In genomic region chr16:70760221-70760620, GRCh38 we compare ENCODE assay signal across 15 cellular contexts. TPM values are rescaled to one million over a fixed set of nuclear protein-coding genes. Genes with fewer than 3 reads are reported as not detected.
A peak's percentile ranks its signal among the peaks of the same experiment; 100 is the strongest.
DNase-seq lines count a peak whose midpoint lies in the region; ATAC-seq, FAIRE-seq and TF ChIP-seq lines count a peak whose summit lies in the region.
"Had no signal": no experiment of that assay in that cellular context is flagged by ENCODE, and none has a peak within 500 bp of the region (broad histone marks: within the 10 kb centered on the region; RNA-seq: fewer than 3 reads in every experiment).

No MANE protein-coding gene starts in this region.

- H4K5ac ChIP-seq in H9 (ENCODE audit: insufficient read length, low read depth, low read length), result no peak overlapping the region

- H4K20me1 ChIP-seq in H9 (ENCODE audit: control insufficient read depth, insufficient read depth, insufficient read length), result no peaks in the 10 kb centered on the region
- no peaks in the 10 kb centered on the region for H4K20me1 ChIP-seq in fibroblast of lung (ENCODE audit: control insufficient read depth, extremely low read depth, insufficient read depth, low read length)

- ATAC-seq in RWPE2 (ENCODE audit: low read depth), result no peak
- ATAC-seq: CD8-positive, alpha-beta T cell; gastroesophageal sphincter; Right ventricle myocardium inferior; stimulated activated naive CD8-positive, alpha-beta T cell treated with anti-CD3 and anti-CD28 coated beads, Interleukin-15, amount 100 ng/mL, for 72 hours had no signal

- H2BK5ac ChIP-seq in H9 (ENCODE audit: insufficient read length, low read length), result no peak overlapping the region

- H3K27me3 Mint-ChIP-seq in H9 (ENCODE audit: low read depth), result no peaks in the 10 kb centered on the region; the same call in 1 of the 2 replicates
- H3K27me3 Mint-ChIP-seq: stimulated activated naive CD8-positive, alpha-beta T cell treated with anti-CD3 and anti-CD28 coated beads, Interleukin-15, amount 100 ng/mL, for 72 hours had no signal

- no peak overlapping the region for H2AK5ac ChIP-seq in H9 (ENCODE audit: insufficient read length, low read length)

- FAIRE-seq in small intestine (lab: Jason Lieb, UNC), result no peak
- FAIRE-seq: TTC549 had no signal

- H3K36me3 Mint-ChIP-seq in H9 (ENCODE audit: insufficient read depth in 1 of 3, low read depth in 3 of 3), result peaks cover 8 to 45% (median 29%) of the 10 kb centered on the region in 3 experiments; a peak in 6 of 7 replicates

- H3K4ac ChIP-seq in H9 (ENCODE audit: low read depth, low read length), result no peak overlapping the region

- H3K14ac ChIP-seq in H9 (ENCODE audit: insufficient read depth, low read length), result no peak overlapping the region; the same call in 1 of the 2 replicates

- H3K9me3 ChIP-seq in H9 (ENCODE audit: control insufficient read depth, low read depth, low read length) (no peaks in the 10 kb centered on the region), RWPE2 (ENCODE audit: severe bottlenecking) (no peaks in the 10 kb centered on the region), fibroblast of lung (ENCODE audit: control insufficient read depth, insufficient read depth, low read depth, low read length) (no peaks in the 10 kb centered on the region), small intestine (ENCODE audit: control insufficient read depth, low read depth) (no peaks in the 10 kb centered on the region)
- H3K9me3 ChIP-seq: gastroesophageal sphincter had no signal

- no peak overlapping the region for H3K23ac ChIP-seq in H9 (ENCODE audit: insufficient read length, low read depth, low read length)

- H3K56ac ChIP-seq in H9 (ENCODE audit: insufficient read length, low read depth, low read length), result no peak overlapping the region

- DNase-seq in H9 (no peak), RWPE2 (ENCODE audit: low spot score) (no peak), fibroblast of lung (ENCODE audit: low read depth in 2 of 2) (no peak), small intestine (no peak), DMS79 (lab: John Stamatoyannopoulos, UW) (no peak), NK-92 (lab: John Stamatoyannopoulos, UW; ENCODE audit: unreplicated experiment) (no peak)
- no peak for DNase-seq in activated CD4-positive, alpha-beta T cell treated with anti-CD3 and anti-CD28 coated beads, Interleukin-2, amount 50 U/mL, for 1 hour
- DNase-seq: activated CD8-positive, alpha-beta memory T cell treated with anti-CD3 and anti-CD28 coated beads, Interleukin-2, amount 50 U/mL, for 48 hours; CD8-positive, alpha-beta T cell; KBM-7; NCI-H187 treated with DMSO at 0.1 percent for 48 hours; stimulated activated naive CD8-positive, alpha-beta T cell treated with anti-CD3 and anti-CD28 coated beads, Interleukin-15, amount 100 ng/mL, for 72 hours had no signal

- no peak overlapping the region for H3T11ph ChIP-seq in H9 (ENCODE audit: low read length)

- H3K36me3 ChIP-seq in RWPE2 (ENCODE audit: low read depth) (0 out of 2 replicates have a peak, but pooled peaks cover 13% of the 10 kb centered on the region), fibroblast of lung (ENCODE audit: control insufficient read depth, insufficient read depth, low read length) (peaks cover 4% of the 10 kb centered on the region), small intestine (ENCODE audit: control insufficient read depth in 2 of 2, insufficient read depth in 2 of 2, low read length in 2 of 2) (peaks cover 0 to 3% of the 10 kb centered on the region in 2 donors)

- H4K91ac ChIP-seq in H9 (ENCODE audit: insufficient read length, low read depth, low read length), result no peak overlapping the region

- H3K4me1 Mint-ChIP-seq in H9, result peaks cover 20% of the 10 kb centered on the region in 2 experiments

- H3K27ac ChIP-seq in H9 (ENCODE audit: insufficient read length, low read depth, low read length) (no peak overlapping the region), RWPE2 (ENCODE audit: poor library complexity, severe bottlenecking) (peak overlapping the region; percentile 42), fibroblast of lung (ENCODE audit: insufficient read depth, low read length) (peak overlapping the region; percentile 88), small intestine (ENCODE audit: low read depth in 1 of 2, low read length in 1 of 2) (peak overlapping the region; percentile 22 to 85)
- H3K27ac ChIP-seq: gastroesophageal sphincter had no signal

- H3K9me3 Mint-ChIP-seq in H9, result no peaks in the 10 kb centered on the region
- H3K9me3 Mint-ChIP-seq: CD8-positive, alpha-beta T cell; stimulated activated naive CD8-positive, alpha-beta T cell treated with anti-CD3 and anti-CD28 coated beads, Interleukin-15, amount 100 ng/mL, for 72 hours had no signal

- H2BK12ac ChIP-seq in H9 (ENCODE audit: insufficient read length, low read depth, low read length), result no peak overlapping the region

- H3K18ac ChIP-seq in H9 (ENCODE audit: insufficient read length, low read depth, low read length), result no peak overlapping the region

- WGBS in H9 (ENCODE audit: extremely low coverage, insufficient read length, low lambda C conversion rate), result no CpG with 5 or more reads among the region's 3 CpGs
- WGBS in small intestine, 3 donors, result 53 to 66% (median 59%) methylated on average over 3 of the region's 3 CpGs

- H3K4me2 ChIP-seq in H9 (ENCODE audit: insufficient read depth, insufficient read length, low read length) (no peak overlapping the region), fibroblast of lung (ENCODE audit: extremely low read depth, insufficient read depth, low read length) (peak overlapping the region; percentile 48)

- H3K79me1 ChIP-seq in H9 (ENCODE audit: insufficient read depth, low read depth, low read length, poor library complexity, severe bottlenecking), result no peaks in the 10 kb centered on the region

- H2BK15ac ChIP-seq in H9 (ENCODE audit: low read depth, low read length), result no peak overlapping the region

- no peak overlapping the region for H2BK120ac ChIP-seq in H9 (ENCODE audit: low read depth, low read length, poor library complexity, severe bottlenecking)

- H3K27me3 ChIP-seq in H9 (ENCODE audit: insufficient read depth, low read length) (no peaks in the 10 kb centered on the region), RWPE2 (ENCODE audit: insufficient read depth, poor library complexity, severe bottlenecking) (no peaks in the 10 kb centered on the region), fibroblast of lung (ENCODE audit: control insufficient read depth, insufficient read depth, low read length) (no peaks in the 10 kb centered on the region), small intestine (ENCODE audit: control insufficient read depth in 2 of 2, insufficient read depth in 2 of 2, low read length in 2 of 2) (no peaks in the 10 kb centered on the region)
- H3K27me3 ChIP-seq: gastroesophageal sphincter had no signal

- peaks cover 6% of the 10 kb centered on the region; the same call in 1 of the 2 replicates for H3K4me1 ChIP-seq in H9 (ENCODE audit: insufficient read depth, low read length)
- peaks cover 16% of the 10 kb centered on the region for H3K4me1 ChIP-seq in RWPE2 (ENCODE audit: insufficient read depth, poor library complexity, severe bottlenecking)
- peaks cover 19% of the 10 kb centered on the region for H3K4me1 ChIP-seq in fibroblast of lung (ENCODE audit: control insufficient read depth, extremely low read depth, insufficient read depth, low read length)
- H3K4me1 ChIP-seq in small intestine (ENCODE audit: control insufficient read depth in 2 of 2, insufficient read depth in 1 of 2, low read depth in 1 of 2, low read length in 1 of 2), result no peaks in the 10 kb centered on the region
- H3K4me1 ChIP-seq: gastroesophageal sphincter had no signal

- H2BK20ac ChIP-seq in H9 (ENCODE audit: low read depth, low read length, poor library complexity, severe bottlenecking), result no peak overlapping the region

- H3K79me2 ChIP-seq in H9 (ENCODE audit: insufficient read depth, low read length), result no peaks in the 10 kb centered on the region
- H3K79me2 ChIP-seq in fibroblast of lung (ENCODE audit: control insufficient read depth, insufficient read depth, low read length), result no peaks in the 10 kb centered on the region

- H3K23me2 ChIP-seq in H9 (ENCODE audit: insufficient read length, low read depth, low read length, poor library complexity, severe bottlenecking), result no peaks in the 10 kb centered on the region

- no peak overlapping the region for H2AFZ ChIP-seq in H9 (ENCODE audit: low read length)
- H2AFZ ChIP-seq in fibroblast of lung (ENCODE audit: low read length), result no peak overlapping the region

- H3K4me3 ChIP-seq in RWPE2 (ENCODE audit: severe bottlenecking) (no peak overlapping the region), fibroblast of lung (replicated peaks in 1 of 4; ENCODE audit: control extremely low read depth in 1 of 4, insufficient read depth in 1 of 4, low read depth in 3 of 4, low read length in 4 of 4) (no peak overlapping the region), small intestine (ENCODE audit: low read depth in 1 of 2, low read length in 2 of 2) (no peak overlapping the region)
- H3K4me3 ChIP-seq: gastroesophageal sphincter had no signal

- H3K27ac Mint-ChIP-seq in H9, result peak overlapping the region in 2 of 3 experiments; percentile 42 to 89; a peak in 4 of 7 replicates
- H3K27ac Mint-ChIP-seq: CD8-positive, alpha-beta T cell had no signal

- H3K9ac ChIP-seq in H9 (ENCODE audit: extremely low read depth, insufficient read length, low read length) (no peak overlapping the region), fibroblast of lung (ENCODE audit: insufficient read depth, low read length) (peak overlapping the region; percentile 27)

- TF ChIP-seq CTCF in H9 (conservative IDR thresholded peaks at IDR 0.05) (no peak), RWPE2 (IDR thresholded peaks at IDR 0.05; ENCODE audit: poor library complexity, severe bottlenecking) (no peak), fibroblast of lung (conservative IDR thresholded peaks at IDR 0.05 in 1 of 2, IDR thresholded peaks at IDR 0.05 in 1 of 2; ENCODE audit: low read depth in 1 of 2, low read length in 2 of 2) (no peak)

- H3K4me3 Mint-ChIP-seq in H9, result no peak overlapping the region
- H3K4me3 Mint-ChIP-seq: CD8-positive, alpha-beta T cell; stimulated activated naive CD8-positive, alpha-beta T cell treated with anti-CD3 and anti-CD28 coated beads, Interleukin-15, amount 100 ng/mL, for 72 hours had no signal

- no peak overlapping the region for H4K8ac ChIP-seq in H9 (replicated peaks; ENCODE audit: insufficient read length, low read depth, low read length)

RNA-seq across cellular contexts. Expression of gene VAC14, which starts 40.7 kb away (rescaled TPM):
- total RNA-seq in H9 (2021), result 47.7 and 49.9 TPM in 2 replicates
- 18.5 and 29.2 TPM in 2 replicates for total RNA-seq in fibroblast of lung
- polyA plus RNA-seq in fibroblast of lung, result 25.0 and 35.3 TPM in 2 replicates
- 29.7 and 42.1 TPM in 2 replicates for polyA plus RNA-seq in fibroblast of lung (2012)
- polyA minus RNA-seq in fibroblast of lung (ENCODE audit: low replicate concordance), result 104 and 105 TPM in 2 replicates
- 10 to 100 TPM; 26.6 to 32.9 (median 31.1) TPM for polyA plus RNA-seq in small intestine
